ENCODE assay signal across 1 cellular context in the genomic region with DNA sequence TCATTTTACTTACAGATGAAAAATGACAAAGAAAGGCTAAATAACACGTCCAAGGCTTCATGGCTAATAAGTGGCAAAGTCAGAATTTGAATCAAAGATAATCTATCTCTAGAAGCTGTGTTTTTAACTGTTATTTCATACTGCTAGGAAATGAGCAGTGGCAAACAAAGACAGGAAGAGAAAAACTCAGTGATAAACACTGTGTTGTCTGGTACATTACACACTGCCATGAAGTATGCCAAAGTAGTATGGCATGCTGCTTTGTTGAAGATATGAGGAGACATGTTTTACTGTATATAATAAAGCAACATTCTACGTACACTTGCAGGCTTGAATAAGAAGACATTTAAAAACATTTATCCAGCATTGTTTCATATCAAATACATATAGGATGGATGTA.
TF ChIP-seq lines count a peak whose summit lies in the region.

No MANE protein-coding gene starts in this region.

TF ChIP-seq in endothelial cell of umbilical vein, 7 proteins besides CTCF, POLR2A, EP300 and RAD21:
- TF ChIP-seq MYC (IDR thresholded peaks at IDR 0.05; ENCODE audit: low read depth, low read length) = no peak
- TF ChIP-seq FOS (IDR thresholded peaks at IDR 0.05; ENCODE audit: borderline replicate concordance, insufficient read depth, low read length) = no peak
- no peak for TF ChIP-seq GATA2 (IDR thresholded peaks at IDR 0.05; ENCODE audit: insufficient read depth, insufficient read length, low read depth, low read length)
- no peak for TF ChIP-seq POLR2AphosphoS5 (IDR thresholded peaks at IDR 0.05; ENCODE audit: insufficient read depth, low read depth, low read length)
- TF ChIP-seq, protein P1, sequence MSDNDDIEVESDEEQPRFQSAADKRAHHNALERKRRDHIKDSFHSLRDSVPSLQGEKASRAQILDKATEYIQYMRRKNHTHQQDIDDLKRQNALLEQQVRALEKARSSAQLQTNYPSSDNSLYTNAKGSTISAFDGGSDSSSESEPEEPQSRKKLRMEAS (IDR thresholded peaks at IDR 0.05; ENCODE audit: insufficient read depth, insufficient read length) = no peak
- no peak for TF ChIP-seq JUN (IDR thresholded peaks at IDR 0.05; ENCODE audit: borderline replicate concordance, insufficient read depth, insufficient read length, low read depth)
- TF ChIP-seq EZH2 (IDR thresholded peaks at IDR 0.05; ENCODE audit: borderline replicate concordance, low read depth, low read length, severe bottlenecking) = no peak
